36 cellular contexts compared by ENCODE assay signal in the genomic region with DNA sequence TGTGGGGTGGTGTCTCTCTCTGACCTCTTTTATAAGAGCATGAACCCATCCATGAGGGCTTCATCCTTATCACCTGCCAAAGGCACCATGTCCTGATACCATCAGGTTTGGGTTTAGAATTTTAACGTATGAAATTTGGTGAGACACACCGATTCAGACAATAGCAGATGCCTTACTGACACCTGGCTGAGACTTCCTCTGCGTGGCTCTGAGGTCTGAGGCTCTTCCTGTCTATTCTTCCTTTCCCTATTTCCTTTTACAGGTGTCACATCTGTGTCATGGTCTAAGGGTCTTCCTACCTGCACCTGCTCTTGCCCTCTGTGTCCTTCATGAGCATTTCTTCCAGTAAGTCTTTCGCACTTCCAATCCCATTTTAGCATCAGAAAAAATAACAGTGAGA.
"Had no signal": no experiment of that assay in that cellular context is flagged by ENCODE, and none has a peak within 500 bp of the region (broad histone marks: within the 10 kb centered on the region; RNA-seq: fewer than 3 reads in every experiment).

No MANE protein-coding gene starts in this region.

- H3K4me1 Mint-ChIP-seq: activated naive CD4-positive, alpha-beta T cell treated with anti-CD3 and anti-CD28 coated beads, Interleukin-2, amount 10 ng/mL, durations not matched to agents 7 days and 5 days; central memory CD8-positive, alpha-beta T cell had no signal

- ATAC-seq: activated naive CD8-positive, alpha-beta T cell treated with anti-CD3 and anti-CD28 coated beads, Interleukin-2, amount 50 U/mL, for 24 hours; activated T-cell treated with anti-CD3 and anti-CD28 coated beads, Interleukin-2, amount 50 U/mL, for 4 hours; PC-3; Right ventricle myocardium inferior had no signal

- H3K4me3 ChIP-seq: cardiac muscle cell, Peyer's patch had no signal

- H3K27me3 Mint-ChIP-seq: activated B cell treated with CpG ODN at 0.5 μM for 24 hours; activated CD4-positive, alpha-beta memory T cell treated with anti-CD3 and anti-CD28 coated beads for 36 hours; activated naive CD4-positive, alpha-beta T cell treated with anti-CD3 and anti-CD28 coated beads, Interleukin-2, amount 10 ng/mL, durations not matched to agents 7 days and 5 days; activated naive CD8-positive, alpha-beta T cell; activated naive CD8-positive, alpha-beta T cell treated with anti-CD3 and anti-CD28 coated beads, Interleukin-2, amount 50 U/mL, for 24 hours; central memory CD8-positive, alpha-beta T cell had no signal

- H3K27ac Mint-ChIP-seq: activated B cell treated with CpG ODN at 0.5 μM for 24 hours; activated CD4-positive, alpha-beta memory T cell treated with anti-CD3 and anti-CD28 coated beads for 36 hours; activated naive CD4-positive, alpha-beta T cell treated with anti-CD3 and anti-CD28 coated beads, Interleukin-2, amount 10 ng/mL, durations not matched to agents 7 days and 5 days; activated naive CD8-positive, alpha-beta T cell; activated naive CD8-positive, alpha-beta T cell treated with anti-CD3 and anti-CD28 coated beads, Interleukin-2, amount 50 U/mL, for 24 hours; activated T-helper 1 cell treated with anti-CD3 and anti-CD28 coated beads, Interleukin-12 subunit alpha, Interleukin-12 subunit beta, Interleukin-2, Interleukin-4 antibody, amounts not matched to agents 30 ng/mL and 10 ng/mL and 1 ng/mL, durations not matched to agents 14 hours and 24 hours and 36 hours had no signal

- DNase-seq: activated B cell treated with CpG ODN at 0.5 μM for 24 hours; activated CD4-positive, alpha-beta memory T cell treated with anti-CD3 and anti-CD28 coated beads for 36 hours; activated CD4-positive, alpha-beta T cell treated with anti-CD3 and anti-CD28 coated beads for 4 hours; activated CD4-positive, alpha-beta T cell treated with anti-CD3 and anti-CD28 coated beads, Interleukin-2, amount 50 U/mL, for 1 hour; activated CD4-positive, CD25-positive, alpha-beta regulatory T cell treated with anti-CD3 and anti-CD28 coated beads, Interleukin-2, amount 50 U/mL, for 72 hours; activated CD8-positive, alpha-beta memory T cell treated with anti-CD3 and anti-CD28 coated beads, Interleukin-2, amount 50 U/mL, for 4 hours; activated gamma-delta T cell treated with Interleukin-2 at 50 U/mL for 16 hours; activated naive CD4-positive, alpha-beta T cell treated with anti-CD3 and anti-CD28 coated beads, Interleukin-2, amount 10 ng/mL, durations not matched to agents 7 days and 5 days; activated naive CD8-positive, alpha-beta T cell treated with anti-CD3 and anti-CD28 coated beads, Interleukin-2, amount 50 U/mL, for 24 hours; activated T-cell treated with anti-CD3 and anti-CD28 coated beads for 4 hours; activated T-cell treated with anti-CD3 and anti-CD28 coated beads, Interleukin-2, amount 50 U/mL, for 4 hours; amniotic stem cell; aorta; brain microvascular endothelial cell; NCI-H1105; NCI-H1417 treated with DMSO at 0.1 percent for 48 hours; NCI-H187 treated with DMSO at 0.1 percent for 48 hours; NCI-H2081; NCI-H226; NCI-H446 treated with DMSO at 0.1 percent for 48 hours; NCI-H524; NCI-H69; NCI-H82; PC-3; Peyer's patch; SW 1271; T-helper 1 cell; T-helper 2 cell; T-helper 9 cell had no signal

- H3K9me3 ChIP-seq: Peyer's patch had no signal

- H3K4me1 ChIP-seq: Peyer's patch had no signal

- H3K4me3 Mint-ChIP-seq: activated B cell treated with CpG ODN at 0.5 μM for 24 hours; activated CD4-positive, alpha-beta memory T cell treated with anti-CD3 and anti-CD28 coated beads for 36 hours; activated naive CD4-positive, alpha-beta T cell treated with anti-CD3 and anti-CD28 coated beads, Interleukin-2, amount 10 ng/mL, durations not matched to agents 7 days and 5 days; activated naive CD8-positive, alpha-beta T cell; activated naive CD8-positive, alpha-beta T cell treated with anti-CD3 and anti-CD28 coated beads, Interleukin-2, amount 50 U/mL, for 24 hours; activated T-cell treated with anti-CD3 and anti-CD28 coated beads, Interleukin-2, amount 50 U/mL, for 4 hours; activated T-helper 1 cell treated with anti-CD3 and anti-CD28 coated beads, Interleukin-12 subunit alpha, Interleukin-12 subunit beta, Interleukin-2, Interleukin-4 antibody, amounts not matched to agents 30 ng/mL and 10 ng/mL and 1 ng/mL, durations not matched to agents 14 hours and 24 hours and 36 hours; central memory CD8-positive, alpha-beta T cell had no signal

- H3K36me3 Mint-ChIP-seq: activated CD4-positive, alpha-beta memory T cell treated with anti-CD3 and anti-CD28 coated beads for 36 hours; activated naive CD4-positive, alpha-beta T cell treated with anti-CD3 and anti-CD28 coated beads, Interleukin-2, amount 10 ng/mL, durations not matched to agents 7 days and 5 days; activated naive CD8-positive, alpha-beta T cell had no signal

- H3K9me3 Mint-ChIP-seq: activated CD4-positive, alpha-beta memory T cell treated with anti-CD3 and anti-CD28 coated beads for 36 hours; activated naive CD8-positive, alpha-beta T cell treated with anti-CD3 and anti-CD28 coated beads, Interleukin-2, amount 50 U/mL, for 24 hours; activated T-cell treated with anti-CD3 and anti-CD28 coated beads, Interleukin-2, amount 50 U/mL, for 4 hours had no signal

- H3K27ac ChIP-seq: brain microvascular endothelial cell, cardiac muscle cell, Peyer's patch, RWPE1, VCaP had no signal

- H3K27me3 ChIP-seq: brain microvascular endothelial cell, cardiac muscle cell, Peyer's patch had no signal

- H3K36me3 ChIP-seq: brain microvascular endothelial cell, cardiac muscle cell, Peyer's patch had no signal
